In the genomic region with DNA sequence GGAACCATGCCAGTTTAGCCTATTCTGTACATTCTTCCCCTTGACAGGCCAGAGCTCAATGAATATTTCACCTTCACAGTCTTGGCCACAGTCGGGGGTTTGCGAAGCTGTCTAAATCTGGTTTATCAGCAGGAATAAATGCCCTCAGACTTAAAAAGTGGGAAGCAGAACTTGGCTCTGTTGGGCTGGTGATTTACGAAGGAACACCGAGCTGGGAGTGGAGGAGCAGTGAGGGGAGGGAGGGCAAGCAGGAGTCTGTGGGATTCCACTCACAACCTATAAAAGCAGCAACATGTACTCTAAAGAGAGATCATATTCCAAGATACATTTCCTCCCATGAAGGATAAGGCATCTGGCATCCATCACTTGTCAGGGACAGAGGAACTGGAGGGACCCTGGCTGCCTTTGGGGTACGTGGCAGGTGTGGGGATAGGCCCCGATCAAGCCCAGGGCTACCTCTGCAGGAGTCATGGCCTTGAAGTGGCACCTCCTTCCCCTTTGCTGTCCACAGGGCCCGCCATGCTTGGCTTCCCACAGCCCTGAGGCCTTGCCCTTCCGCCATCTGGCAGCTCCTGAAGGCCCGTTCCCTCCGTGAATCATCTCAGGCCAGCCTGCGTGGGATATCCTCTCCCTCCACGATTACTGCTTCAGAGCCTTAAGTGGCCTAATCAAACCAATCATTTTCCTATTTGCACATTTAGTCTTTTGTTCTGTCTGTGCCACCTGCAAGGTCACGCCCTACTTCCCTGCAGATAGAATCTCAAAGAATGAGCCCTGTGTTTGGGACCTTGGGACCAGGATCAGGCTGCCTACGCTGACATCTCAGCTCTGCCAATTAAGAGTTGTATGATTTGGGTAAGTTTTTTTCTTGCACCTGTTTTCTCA, we compare ENCODE assay signal across 1 cellular context.
TF ChIP-seq lines count a peak whose summit lies in the region.

No MANE protein-coding gene starts in this region.

TF ChIP-seq in SK-N-SH treated with all-trans-retinoic acid at 6 μM for 48 hours, 23 proteins besides CTCF, POLR2A, EP300 and RAD21:
- TF ChIP-seq OSR1 (CRISPR knock-in tag; IDR thresholded peaks at IDR 0.05) (no peak), ZFP3 (CRISPR knock-in tag; IDR thresholded peaks at IDR 0.05) (no peak), ISL1 (CRISPR knock-in tag; IDR thresholded peaks at IDR 0.05) (no peak), ZC3H10 (CRISPR knock-in tag; IDR thresholded peaks at IDR 0.05) (no peak), BACH2 (CRISPR knock-in tag; IDR thresholded peaks at IDR 0.05; ENCODE audit: borderline replicate concordance) (no peak), ZNF565 (CRISPR knock-in tag; conservative IDR thresholded peaks at IDR 0.05; ENCODE audit: low read depth) (no peak), ZFP30 (CRISPR knock-in tag; IDR thresholded peaks at IDR 0.05) (no peak), ARNTL (CRISPR knock-in tag; IDR thresholded peaks at IDR 0.05; ENCODE audit: borderline replicate concordance, low read depth) (no peak), ESRRG (CRISPR knock-in tag; IDR thresholded peaks at IDR 0.05) (no peak), ZNF8 (CRISPR knock-in tag; IDR thresholded peaks at IDR 0.05) (no peak), TCF4 (CRISPR knock-in tag; IDR thresholded peaks at IDR 0.05; ENCODE audit: borderline replicate concordance) (no peak), PPARA (CRISPR knock-in tag; IDR thresholded peaks at IDR 0.05; ENCODE audit: borderline replicate concordance) (no peak), RARB (CRISPR knock-in tag; IDR thresholded peaks at IDR 0.05) (no peak)
- TF ChIP-seq, protein P1, sequence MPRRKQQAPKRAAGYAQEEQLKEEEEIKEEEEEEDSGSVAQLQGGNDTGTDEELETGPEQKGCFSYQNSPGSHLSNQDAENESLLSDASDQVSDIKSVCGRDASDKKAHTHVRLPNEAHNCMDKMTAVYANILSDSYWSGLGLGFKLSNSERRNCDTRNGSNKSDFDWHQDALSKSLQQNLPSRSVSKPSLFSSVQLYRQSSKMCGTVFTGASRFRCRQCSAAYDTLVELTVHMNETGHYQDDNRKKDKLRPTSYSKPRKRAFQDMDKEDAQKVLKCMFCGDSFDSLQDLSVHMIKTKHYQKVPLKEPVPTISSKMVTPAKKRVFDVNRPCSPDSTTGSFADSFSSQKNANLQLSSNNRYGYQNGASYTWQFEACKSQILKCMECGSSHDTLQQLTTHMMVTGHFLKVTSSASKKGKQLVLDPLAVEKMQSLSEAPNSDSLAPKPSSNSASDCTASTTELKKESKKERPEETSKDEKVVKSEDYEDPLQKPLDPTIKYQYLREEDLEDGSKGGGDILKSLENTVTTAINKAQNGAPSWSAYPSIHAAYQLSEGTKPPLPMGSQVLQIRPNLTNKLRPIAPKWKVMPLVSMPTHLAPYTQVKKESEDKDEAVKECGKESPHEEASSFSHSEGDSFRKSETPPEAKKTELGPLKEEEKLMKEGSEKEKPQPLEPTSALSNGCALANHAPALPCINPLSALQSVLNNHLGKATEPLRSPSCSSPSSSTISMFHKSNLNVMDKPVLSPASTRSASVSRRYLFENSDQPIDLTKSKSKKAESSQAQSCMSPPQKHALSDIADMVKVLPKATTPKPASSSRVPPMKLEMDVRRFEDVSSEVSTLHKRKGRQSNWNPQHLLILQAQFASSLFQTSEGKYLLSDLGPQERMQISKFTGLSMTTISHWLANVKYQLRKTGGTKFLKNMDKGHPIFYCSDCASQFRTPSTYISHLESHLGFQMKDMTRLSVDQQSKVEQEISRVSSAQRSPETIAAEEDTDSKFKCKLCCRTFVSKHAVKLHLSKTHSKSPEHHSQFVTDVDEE (CRISPR knock-in tag; IDR thresholded peaks at IDR 0.05), result no peak
- TF ChIP-seq, protein P2, sequence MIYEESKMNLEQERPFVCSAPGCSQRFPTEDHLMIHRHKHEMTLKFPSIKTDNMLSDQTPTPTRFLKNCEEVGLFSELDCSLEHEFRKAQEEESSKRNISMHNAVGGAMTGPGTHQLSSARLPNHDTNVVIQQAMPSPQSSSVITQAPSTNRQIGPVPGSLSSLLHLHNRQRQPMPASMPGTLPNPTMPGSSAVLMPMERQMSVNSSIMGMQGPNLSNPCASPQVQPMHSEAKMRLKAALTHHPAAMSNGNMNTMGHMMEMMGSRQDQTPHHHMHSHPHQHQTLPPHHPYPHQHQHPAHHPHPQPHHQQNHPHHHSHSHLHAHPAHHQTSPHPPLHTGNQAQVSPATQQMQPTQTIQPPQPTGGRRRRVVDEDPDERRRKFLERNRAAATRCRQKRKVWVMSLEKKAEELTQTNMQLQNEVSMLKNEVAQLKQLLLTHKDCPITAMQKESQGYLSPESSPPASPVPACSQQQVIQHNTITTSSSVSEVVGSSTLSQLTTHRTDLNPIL (CRISPR knock-in tag; IDR thresholded peaks at IDR 0.05; ENCODE audit: low read depth), result no peak
